Comparison of ENCODE assay signal across 24 cellular contexts in the genomic region with DNA sequence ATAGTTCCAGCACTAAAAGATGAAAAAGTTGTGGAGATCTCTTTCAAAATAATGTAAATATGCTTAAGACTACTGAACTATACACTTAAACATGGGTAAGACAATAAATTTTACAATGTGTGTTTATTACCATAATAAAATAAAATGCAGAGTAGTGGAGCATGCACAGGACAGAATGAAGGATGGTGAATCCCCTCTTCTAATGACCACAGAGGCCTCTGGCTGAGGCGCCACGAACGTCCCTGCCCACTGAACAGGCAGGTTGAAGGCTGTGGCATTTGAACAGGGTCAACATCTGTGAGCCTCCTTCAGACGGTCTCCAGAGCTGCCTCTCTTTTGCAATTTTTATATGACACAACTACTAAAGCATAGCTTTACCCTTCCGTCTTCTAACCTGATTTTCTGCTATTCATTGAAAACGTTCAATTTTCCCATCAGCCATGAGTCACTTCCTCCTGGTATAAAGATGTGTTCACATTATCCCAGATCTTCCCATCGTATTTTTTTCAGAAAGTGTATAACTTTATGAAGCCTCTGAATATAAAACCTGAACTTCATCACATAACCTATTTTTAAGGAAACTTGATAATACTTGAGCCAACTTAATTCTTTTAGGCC. TPM values are rescaled to one million over a fixed set of nuclear protein-coding genes. Genes with fewer than 3 reads are reported as not detected.
A peak's percentile ranks its signal among the peaks of the same experiment; 100 is the strongest.
DNase-seq lines count a peak whose midpoint lies in the region; ATAC-seq, FAIRE-seq and TF ChIP-seq lines count a peak whose summit lies in the region.
"Had no signal": no experiment of that assay in that cellular context is flagged by ENCODE, and none has a peak within 500 bp of the region (broad histone marks: within the 10 kb centered on the region; RNA-seq: fewer than 3 reads in every experiment).

No MANE protein-coding gene starts in this region.

- in situ Hi-C loops in mammary epithelial cell (cut with MboI; ENCODE audit: low sequenced_read_pairs in 2 of 2): loop anchor here (5.0 to 25.0 kb wide), 3 partner anchors 99 to 324 kb away; no protein-coding TSS in a partner anchor

- H3K36me3 Mint-ChIP-seq in MCF 10A (ENCODE audit: insufficient read depth, unreplicated experiment): no peaks in the 10 kb centered on the region

- H3K4me2 ChIP-seq in mammary epithelial cell (ENCODE audit: insufficient read depth, low read depth, low read length) (no peak overlapping the region), hepatocyte (no peak overlapping the region)
- H3K4me2 ChIP-seq: BLaER1 treated with 17β-estradiol and CSF1 and Interleukin-3, amounts not matched to agents 10 nM and 100 nM; PC-9 had no signal

- no peak overlapping the region for H2AFZ ChIP-seq in mammary epithelial cell (ENCODE audit: low read depth, low read length)
- H2AFZ ChIP-seq in hepatocyte: no peak overlapping the region
- H2AFZ ChIP-seq: PC-9 had no signal

- intact Hi-C loops in MCF 10A (cut with micrococcal nuclease) (no loop called here), mammary epithelial cell (cut with micrococcal nuclease) (no loop called here)

- no peaks in the 10 kb centered on the region for H3K27me3 Mint-ChIP-seq in MCF 10A (ENCODE audit: insufficient read depth, unreplicated experiment)
- H3K27me3 Mint-ChIP-seq: CD4-positive, alpha-beta T cell had no signal

- peaks cover 7% of the 10 kb centered on the region for H3K4me1 Mint-ChIP-seq in MCF 10A (ENCODE audit: insufficient read depth, unreplicated experiment)

- BruUV-seq in MCF 10A (replicated peaks; lab: Mats Ljungman, UMichigan) (no TSS peak), mammary epithelial cell (replicated peaks; lab: Mats Ljungman, UMichigan) (no TSS peak)

- no peaks in the 10 kb centered on the region for H3K9me3 Mint-ChIP-seq in MCF 10A (ENCODE audit: unreplicated experiment)
- H3K9me3 Mint-ChIP-seq: CD4-positive, alpha-beta T cell had no signal

- no peak for TF ChIP-seq CTCF in MCF 10A (IDR thresholded peaks at IDR 0.05; ENCODE audit: unreplicated experiment)
- TF ChIP-seq CTCF in mammary epithelial cell (conservative IDR thresholded peaks at IDR 0.05 in 1 of 2, IDR thresholded peaks at IDR 0.05 in 1 of 2; ENCODE audit: extremely low read depth in 1 of 2, insufficient read depth in 1 of 2, low read depth in 1 of 2, low read length in 2 of 2): no peak
- no peak for TF ChIP-seq CTCF in bronchial epithelial cell (IDR thresholded peaks at IDR 0.05; ENCODE audit: insufficient read depth, low read length, severe bottlenecking)
- no peak for TF ChIP-seq CTCF in hepatocyte (IDR thresholded peaks at IDR 0.05; ENCODE audit: poor library complexity)
- no peak for TF ChIP-seq CTCF in BE2C (IDR thresholded peaks at IDR 0.05; ENCODE audit: low read depth, low read length)

- whole genome bisulfite sequencing in mammary epithelial cell (ENCODE audit: low coverage, missing lambda C conversion rate): 75% methylated on average over 7 of the region's 7 CpGs
- 66% methylated on average over 7 of the region's 7 CpGs for WGBS in hepatocyte (ENCODE audit: low lambda C conversion rate, missing lambda C conversion rate)

- H3K27ac ChIP-seq in mammary epithelial cell (ENCODE audit: insufficient read depth, low read depth, low read length) (no peak overlapping the region), hepatocyte (peak overlapping the region; percentile 15)
- H3K27ac ChIP-seq: 22Rv1; BLaER1 treated with 17β-estradiol and CSF1 and Interleukin-3, amounts not matched to agents 10 nM and 100 nM; HL-60; PC-9; SJSA1 had no signal

- no peak for ATAC-seq in GM21526 (IDR thresholded peaks at IDR 0.05; ENCODE audit: low FRiP score, unreplicated experiment)
- ATAC-seq: GM12878 had no signal

- H3K27ac Mint-ChIP-seq in MCF 10A (ENCODE audit: low read depth, unreplicated experiment): no peak overlapping the region
- H3K27ac Mint-ChIP-seq: CD4-positive, alpha-beta T cell had no signal

- H3K9ac ChIP-seq in mammary epithelial cell (ENCODE audit: insufficient read depth, low read length): no peak overlapping the region
- H3K9ac ChIP-seq: BLaER1 treated with 17β-estradiol and CSF1 and Interleukin-3, amounts not matched to agents 10 nM and 100 nM had no signal

- dilution Hi-C loops in mammary epithelial cell (cut with HindIII; ENCODE audit: low sequenced_read_pairs): no loop called here

- H4K20me1 ChIP-seq in mammary epithelial cell (ENCODE audit: insufficient read depth, low read length): no peaks in the 10 kb centered on the region
- H4K20me1 ChIP-seq in hepatocyte (ENCODE audit: insufficient read depth, poor library complexity, severe bottlenecking): no peaks in the 10 kb centered on the region
- H4K20me1 ChIP-seq: BLaER1 treated with 17β-estradiol and CSF1 and Interleukin-3, amounts not matched to agents 10 nM and 100 nM had no signal

- H3K4me3 Mint-ChIP-seq in MCF 10A (ENCODE audit: unreplicated experiment): no peak overlapping the region
- H3K4me3 Mint-ChIP-seq: CD4-positive, alpha-beta T cell had no signal

- H3K79me2 ChIP-seq in mammary epithelial cell (ENCODE audit: insufficient read depth, low read length) (no peaks in the 10 kb centered on the region), hepatocyte (no peaks in the 10 kb centered on the region)

- H3K9me3 ChIP-seq in mammary epithelial cell (replicated peaks; ENCODE audit: insufficient read depth, low read length) (no peaks in the 10 kb centered on the region), hepatocyte (ENCODE audit: low read depth) (no peaks in the 10 kb centered on the region), BE2C (no peaks in the 10 kb centered on the region)
- H3K9me3 ChIP-seq: BLaER1 treated with 17β-estradiol and CSF1 and Interleukin-3, amounts not matched to agents 10 nM and 100 nM; SJSA1 had no signal

- H3K27me3 ChIP-seq in mammary epithelial cell (ENCODE audit: insufficient read depth, low read length) (no peaks in the 10 kb centered on the region), bronchial epithelial cell (ENCODE audit: control insufficient read depth, insufficient read depth, low read length) (no peaks in the 10 kb centered on the region), hepatocyte (no peaks in the 10 kb centered on the region), BE2C (no peaks in the 10 kb centered on the region)
- H3K27me3 ChIP-seq: BLaER1 treated with 17β-estradiol and CSF1 and Interleukin-3, amounts not matched to agents 10 nM and 100 nM; SJSA1 had no signal

- FAIRE-seq in bronchial epithelial cell (lab: Jason Lieb, UNC): no peak
- FAIRE-seq: GM12878, H54 had no signal

- H3K9me2 ChIP-seq in hepatocyte (replicated peaks; ENCODE audit: insufficient read depth): no peaks in the 10 kb centered on the region

- peak; percentile 19 for DNase-seq in MCF 10A (ENCODE audit: unreplicated experiment)
- DNase-seq in mammary epithelial cell: no peak
- peak; percentile 63 for DNase-seq in bronchial epithelial cell (ENCODE audit: low read depth)
- DNase-seq in hepatocyte (ENCODE audit: low spot score): no peak
- DNase-seq in BE2C: no peak
- DNase-seq in LoVo (ENCODE audit: low spot score): no peak
- DNase-seq: CD4-positive, alpha-beta T cell; COR-L47; GDM1; NCI-H1092 treated with DMSO at 0.1 percent for 48 hours; NCI-H1436; NCI-H187 treated with DMSO at 0.1 percent for 48 hours; NCI-H524; NCI-H748 treated with DMSO at 0.1 percent for 48 hours; PC-9; Right ventricle myocardium superior had no signal

- POLR2A ChIA-PET in MCF 10A (lab: Yijun Ruan, JAX): no interaction called here

- CTCF ChIA-PET in MCF 10A (lab: Yijun Ruan, JAX): interaction anchor here (0.7 to 2.0 kb wide), 2 partner anchors 30 to 105 kb away, joined by 3 to 21 read pairs; no protein-coding TSS in a partner anchor
- CTCF ChIA-PET in mammary epithelial cell (lab: Charles Lee; ENCODE audit: low non-redundant PET): no interaction called here

- no peaks in the 10 kb centered on the region for H3K36me3 ChIP-seq in mammary epithelial cell (ENCODE audit: insufficient read depth, low read length)
- no peaks in the 10 kb centered on the region for H3K36me3 ChIP-seq in bronchial epithelial cell (ENCODE audit: control insufficient read depth, insufficient read depth, low read length)
- no peaks in the 10 kb centered on the region for H3K36me3 ChIP-seq in hepatocyte (replicated peaks; ENCODE audit: insufficient read depth, low read depth)
- no peaks in the 10 kb centered on the region for H3K36me3 ChIP-seq in BE2C
- H3K36me3 ChIP-seq: BLaER1 treated with 17β-estradiol and CSF1 and Interleukin-3, amounts not matched to agents 10 nM and 100 nM; SJSA1 had no signal

- H3K4me1 ChIP-seq in mammary epithelial cell (ENCODE audit: insufficient read depth, low read length) (peaks cover 10% of the 10 kb centered on the region), hepatocyte (ENCODE audit: insufficient read depth) (no peaks in the 10 kb centered on the region), BE2C (no peaks in the 10 kb centered on the region)
- H3K4me1 ChIP-seq: BLaER1 treated with 17β-estradiol and CSF1 and Interleukin-3, amounts not matched to agents 10 nM and 100 nM; SJSA1 had no signal

- no peak overlapping the region for H3K4me3 ChIP-seq in mammary epithelial cell (replicated peaks in 1 of 3; ENCODE audit: insufficient read depth in 1 of 3, low read depth in 2 of 3, low read length in 3 of 3)
- no peak overlapping the region for H3K4me3 ChIP-seq in bronchial epithelial cell (ENCODE audit: low read depth, low read length)
- H3K4me3 ChIP-seq in hepatocyte: no peak overlapping the region
- no peak overlapping the region for H3K4me3 ChIP-seq in BE2C (ENCODE audit: low read depth, low read length)
- H3K4me3 ChIP-seq: BLaER1 treated with 17β-estradiol and CSF1 and Interleukin-3, amounts not matched to agents 10 nM and 100 nM; GM12878; PC-9; SJSA1 had no signal

RNA-seq across cellular contexts. Expression of a gene that starts 37.8 kb away (rescaled TPM):
- total RNA-seq in MCF 10A (2022): 1.2 and 4.0 TPM in 2 replicates
- total RNA-seq in mammary epithelial cell: 10 to 100 TPM in 1 of 2 donors, 1 to 10 TPM in 1; 1.3 to 14.1 TPM
- 9.4 TPM for polyA plus RNA-seq in mammary epithelial cell
- 8.7 TPM for polyA minus RNA-seq in mammary epithelial cell
- 17.9 and 31.5 TPM in 2 replicates for total RNA-seq in bronchial epithelial cell
- total RNA-seq in hepatocyte: 7.5 and 9.2 TPM in 2 replicates
- polyA plus RNA-seq in hepatocyte: 4.2 and 6.6 TPM in 2 replicates
- not detected for polyA plus RNA-seq in BE2C (2012; ENCODE audit: insufficient read depth, insufficient read length, low read depth)
- total RNA-seq: CD4-positive, alpha-beta T cell; Right ventricle myocardium superior; SJSA1 had no signal

RNA-seq across cellular contexts. Expression of a gene that starts 45.6 kb away (rescaled TPM):
- not detected in 2 replicates for total RNA-seq in MCF 10A (2022)
- total RNA-seq in mammary epithelial cell: not detected
- polyA plus RNA-seq in mammary epithelial cell: not detected
- not detected for polyA minus RNA-seq in mammary epithelial cell
- not detected in 2 replicates for total RNA-seq in bronchial epithelial cell
- not detected in 2 replicates for total RNA-seq in hepatocyte
- not detected in 2 replicates for polyA plus RNA-seq in hepatocyte
- 0.54 TPM for polyA plus RNA-seq in BE2C (2012; ENCODE audit: insufficient read depth, insufficient read length, low read depth)
- total RNA-seq: CD4-positive, alpha-beta T cell; GM12878; PC-9; Right ventricle myocardium superior; RPMI7951; SJSA1 had no signal
- polyA plus RNA-seq: GM12878 had no signal

Comparison
In these comparisons a context has a peak if more than half of its experiments do, and no peak if none do; other contexts are left out.
1. DNase-seq: peak in MCF 10A (single experiment) and bronchial epithelial cell (single experiment); none in mammary epithelial cell (single experiment), hepatocyte (single experiment), BE2C (single experiment) and LoVo (single experiment).